ENCODE assay signal across 9 cellular contexts in genomic region chr11:11843233-11843632, GRCh38. TPM values are rescaled to one million over a fixed set of nuclear protein-coding genes. Genes with fewer than 3 reads are reported as not detected.
DNase-seq lines count a peak whose midpoint lies in the region; ATAC-seq and TF ChIP-seq lines count a peak whose summit lies in the region.
"Had no signal": no experiment of that assay in that cellular context is flagged by ENCODE, and none has a peak within 500 bp of the region (broad histone marks: within the 10 kb centered on the region; RNA-seq: fewer than 3 reads in every experiment).

No MANE protein-coding gene starts in this region.

- H3K27ac ChIP-seq in SJCRH30 = peak overlapping the region; percentile 95
- H3K27ac ChIP-seq in sigmoid colon = peak overlapping the region; percentile 94 to 99 (median 98)

- no peaks in the 10 kb centered on the region for H3K36me3 Mint-ChIP-seq in activated T-cell treated with anti-CD3 and anti-CD28 coated beads, Interleukin-2, amount 50 U/mL, for 4 hours (ENCODE audit: insufficient read depth)

- TF ChIP-seq CTCF in foreskin fibroblast (IDR thresholded peaks at IDR 0.05; ENCODE audit: low read depth, low read length) (no peak), sigmoid colon (IDR thresholded peaks at IDR 0.05) (no peak)

- H3K4me3 ChIP-seq in SJCRH30 = peak overlapping the region; percentile 94
- H3K4me3 ChIP-seq in foreskin fibroblast (ENCODE audit: low read depth in 1 of 2, low read length in 2 of 2) = peak overlapping the region; percentile 76 to 90
- peak overlapping the region; percentile 65 to 86 (median 82) for H3K4me3 ChIP-seq in sigmoid colon
- H3K4me3 ChIP-seq in H7 (ENCODE audit: insufficient read depth, low read depth, low read length) = no peak overlapping the region; the same call in 1 of the 2 replicates

- intact Hi-C loops in sigmoid colon (cut with DNase I) = loop anchor here (5.0 kb wide), 2 partner anchors 36 to 911 kb away; no protein-coding TSS in a partner anchor

- peaks cover 18% of the 10 kb centered on the region for H3K4me1 Mint-ChIP-seq in activated T-cell treated with anti-CD3 and anti-CD28 coated beads, Interleukin-2, amount 50 U/mL, for 4 hours (ENCODE audit: low read depth)

- WGBS in sigmoid colon, 2 donors = 0 to 1% methylated on average over 3 of the region's 3 CpGs

- H3K27me3 Mint-ChIP-seq in activated T-cell treated with anti-CD3 and anti-CD28 coated beads, Interleukin-2, amount 50 U/mL, for 4 hours (ENCODE audit: low read depth) = peaks cover 9% of the 10 kb centered on the region
- H3K27me3 Mint-ChIP-seq: dendritic cell treated with granulocyte-macrophage colony-stimulating factor and Interleukin-4, amounts not matched to agents 40 ng/mL and 50 ng/mL, for 4 days had no signal

- no peaks in the 10 kb centered on the region for H3K9me3 Mint-ChIP-seq in activated T-cell treated with anti-CD3 and anti-CD28 coated beads, Interleukin-2, amount 50 U/mL, for 4 hours
- H3K9me3 Mint-ChIP-seq: dendritic cell treated with granulocyte-macrophage colony-stimulating factor and Interleukin-4, amounts not matched to agents 40 ng/mL and 50 ng/mL, for 4 days had no signal

- no peak overlapping the region for H3K4me3 Mint-ChIP-seq in activated T-cell treated with anti-CD3 and anti-CD28 coated beads, Interleukin-2, amount 50 U/mL, for 4 hours
- H3K4me3 Mint-ChIP-seq: dendritic cell treated with granulocyte-macrophage colony-stimulating factor and Interleukin-4, amounts not matched to agents 40 ng/mL and 50 ng/mL, for 4 days had no signal

- H3K36me3 ChIP-seq in SJCRH30 (no peaks in the 10 kb centered on the region), sigmoid colon (no peaks in the 10 kb centered on the region), H7 (replicated peaks; ENCODE audit: control insufficient read depth, insufficient read depth, low read length) (no peaks in the 10 kb centered on the region)

- H3K4me1 ChIP-seq in SJCRH30 (peaks cover 11% of the 10 kb centered on the region; the same call in 1 of the 2 replicates), sigmoid colon (peaks cover 2 to 57% (median 46%) of the 10 kb centered on the region in 4 donors)

- no peaks in the 10 kb centered on the region for H3K9me3 ChIP-seq in SJCRH30 (replicated peaks)
- no peaks in the 10 kb centered on the region for H3K9me3 ChIP-seq in sigmoid colon

- H3K27me3 ChIP-seq in SJCRH30 = no peaks in the 10 kb centered on the region
- H3K27me3 ChIP-seq in sigmoid colon = no peaks in the 10 kb centered on the region
- no peaks in the 10 kb centered on the region for H3K27me3 ChIP-seq in H7 (ENCODE audit: control insufficient read depth, insufficient read depth, low read length)

- no peak for TF ChIP-seq EP300 in sigmoid colon (IDR thresholded peaks at IDR 0.05)

- no peak for TF ChIP-seq POLR2A in sigmoid colon (IDR thresholded peaks at IDR 0.05)

- peak; percentile 39 to 48 for ATAC-seq in activated T-cell treated with anti-CD3 and anti-CD28 coated beads, Interleukin-2, amount 50 U/mL, for 4 hours
- ATAC-seq in GM21737 (IDR thresholded peaks at IDR 0.05; ENCODE audit: unreplicated experiment) = no peak

- DNase-seq in activated T-cell treated with anti-CD3 and anti-CD28 coated beads, Interleukin-2, amount 50 U/mL, for 4 hours = no peak
- DNase-seq in activated T-cell treated with anti-CD3 and anti-CD28 coated beads, Interleukin-2, amount 50 U/mL, for 48 hours = no peak
- DNase-seq in SJCRH30 (peak in 1 of 2 experiments; percentile 35), foreskin fibroblast (peak; percentile 52 to 72), sigmoid colon (no peak), H7 (no peak), NCI-H146 treated with DMSO at 0.1 percent for 48 hours (lab: John Stamatoyannopoulos, UW; ENCODE audit: unreplicated experiment) (no peak)

RNA-seq across cellular contexts. Expression of gene USP47, which starts 1.5 kb away (rescaled TPM):
- 10 to 100 TPM; 39.5 to 48.3 (median 40.8) TPM for total RNA-seq in activated T-cell treated with anti-CD3 and anti-CD28 coated beads, Interleukin-2, amount 50 U/mL, for 4 hours
- total RNA-seq in SJCRH30 (2014; rRNA removed; shearing (Covaris generic)) = 82.1 and 98.7 TPM in 2 replicates
- total RNA-seq in sigmoid colon = 100 to 1,000 TPM in 3 of 4 donors, 10 to 100 TPM in 1; 84.9 to 105 (median 103) TPM
- 10 to 100 TPM; 10.6 to 21.3 (median 17.4) TPM for polyA plus RNA-seq in sigmoid colon
- 25.8 and 32.8 TPM in 2 replicates for total RNA-seq in H7 (2014; rRNA removed; shearing (Covaris generic))

Comparison
In these comparisons a context has a peak if more than half of its experiments do, and no peak if none do; other contexts are left out.
1. DNase-seq: peak in foreskin fibroblast (2 of 2); none in activated T-cell treated with anti-CD3 and anti-CD28 coated beads, Interleukin-2, amount 50 U/mL, for 4 hours (single experiment), activated T-cell treated with anti-CD3 and anti-CD28 coated beads, Interleukin-2, amount 50 U/mL, for 48 hours (0 of 2), sigmoid colon (single experiment), H7 (single experiment) and NCI-H146 treated with DMSO at 0.1 percent for 48 hours (single experiment).